1 cellular context compared by ENCODE assay signal in the genomic region with DNA sequence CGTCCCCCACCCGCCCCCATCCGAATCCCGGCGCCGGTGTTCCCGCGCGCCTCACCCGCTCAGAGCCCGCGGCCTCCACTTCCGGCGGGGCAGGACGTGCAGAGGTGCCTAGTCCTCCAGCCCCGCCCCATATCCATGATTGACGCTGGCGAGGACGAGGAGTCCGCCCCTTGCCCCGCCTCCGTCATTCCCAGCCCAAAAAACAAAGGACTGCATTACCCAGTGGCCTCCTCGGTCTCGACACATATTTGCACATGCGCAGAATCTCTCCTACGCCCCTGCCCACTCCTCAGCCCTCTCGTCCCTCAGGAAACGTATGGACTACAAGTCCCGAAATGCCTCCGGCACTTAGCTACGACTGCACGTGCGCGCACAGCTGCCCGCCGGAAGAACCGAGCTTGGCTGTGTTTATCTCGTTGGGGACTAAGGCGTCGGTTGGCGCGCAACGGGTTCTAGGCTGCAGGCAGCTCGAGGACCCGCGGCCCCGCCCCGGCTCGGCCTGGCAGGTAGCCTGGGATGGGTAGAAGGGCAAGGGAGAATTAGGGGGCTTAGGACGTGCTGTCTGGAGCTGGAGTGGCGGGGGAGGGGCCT.
TF ChIP-seq lines count a peak whose summit lies in the region.

Gene KLHDC3 (plus strand): TSS at position 407 of the 591 bp plus-strand sequence. CDS start 2,944 bp downstream, outside the sequence.
Gene MEA1 (minus strand): TSS at position 104 of the 591 bp plus-strand sequence. CDS start 133 bp downstream, outside the sequence.

TF ChIP-seq in GM12878, 131 proteins besides CTCF, POLR2A, EP300 and RAD21 (continued from another document and continues in another):
- TF ChIP-seq, protein P1, sequence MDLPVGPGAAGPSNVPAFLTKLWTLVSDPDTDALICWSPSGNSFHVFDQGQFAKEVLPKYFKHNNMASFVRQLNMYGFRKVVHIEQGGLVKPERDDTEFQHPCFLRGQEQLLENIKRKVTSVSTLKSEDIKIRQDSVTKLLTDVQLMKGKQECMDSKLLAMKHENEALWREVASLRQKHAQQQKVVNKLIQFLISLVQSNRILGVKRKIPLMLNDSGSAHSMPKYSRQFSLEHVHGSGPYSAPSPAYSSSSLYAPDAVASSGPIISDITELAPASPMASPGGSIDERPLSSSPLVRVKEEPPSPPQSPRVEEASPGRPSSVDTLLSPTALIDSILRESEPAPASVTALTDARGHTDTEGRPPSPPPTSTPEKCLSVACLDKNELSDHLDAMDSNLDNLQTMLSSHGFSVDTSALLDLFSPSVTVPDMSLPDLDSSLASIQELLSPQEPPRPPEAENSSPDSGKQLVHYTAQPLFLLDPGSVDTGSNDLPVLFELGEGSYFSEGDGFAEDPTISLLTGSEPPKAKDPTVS (IDR thresholded peaks at IDR 0.05; ENCODE audit: low read depth, low read length), result 0 out of 2 replicates have a peak, but pooled peaks have one; percentile 31
- TF ChIP-seq CREM (IDR thresholded peaks at IDR 0.05; ENCODE audit: low read depth) (peak; percentile 85), CHD2 (IDR thresholded peaks at IDR 0.05; ENCODE audit: borderline replicate concordance, low read depth, low read length) (peak; percentile 68; the same call in 1 of the 2 replicates), HDGF (IDR thresholded peaks at IDR 0.05) (peak; percentile 93), POLR2AphosphoS2 (IDR thresholded peaks at IDR 0.05; ENCODE audit: low read depth, low read length) (peak; percentile 41; the same call in 1 of the 2 replicates), SREBF2 (IDR thresholded peaks at IDR 0.05; ENCODE audit: low read length) (peak; percentile 29; the same call in 1 of the 2 replicates), SIX5 (IDR thresholded peaks at IDR 0.05; ENCODE audit: low read depth, low read length, severe bottlenecking) (peak; percentile 88), EGR1 (IDR thresholded peaks at IDR 0.05; ENCODE audit: borderline replicate concordance in 1 of 2, low read depth in 2 of 2, low read length in 2 of 2) (peak in 1 of 2 experiments; percentile 1; a peak in 1 of 3 replicates), FOXK2 (IDR thresholded peaks at IDR 0.05) (peak; percentile 86), DPF2 (IDR thresholded peaks at IDR 0.05) (peak; percentile 87), STAT1 (conservative IDR thresholded peaks at IDR 0.05) (no peak), BHLHE40 (IDR thresholded peaks at IDR 0.05; ENCODE audit: borderline replicate concordance in 1 of 2, low read depth in 2 of 2, low read length in 1 of 2) (peak; percentile 99), SIN3A (IDR thresholded peaks at IDR 0.05; ENCODE audit: low read depth, low read length) (peak; percentile 89), CHD4 (IDR thresholded peaks at IDR 0.05) (no peak), GABPA (IDR thresholded peaks at IDR 0.05; ENCODE audit: low read depth) (peak; percentile 69; the same call in 1 of the 2 replicates), NRF1 (conservative IDR thresholded peaks at IDR 0.05; ENCODE audit: low read depth, low read length) (peak; percentile 57), CHD1 (IDR thresholded peaks at IDR 0.05; ENCODE audit: low read depth, low read length) (no peak), FOXM1 (IDR thresholded peaks at IDR 0.05; ENCODE audit: low read depth, low read length) (no peak), SRF (IDR thresholded peaks at IDR 0.05; ENCODE audit: low read depth in 2 of 2, low read length in 2 of 2) (peak; percentile 66 to 76), PBX3 (IDR thresholded peaks at IDR 0.05; ENCODE audit: insufficient replicate concordance, low read depth, low read length) (peak; percentile 96), RB1 (IDR thresholded peaks at IDR 0.05; ENCODE audit: borderline replicate concordance) (peak; percentile 75; the same call in 1 of the 2 replicates), TCF12 (IDR thresholded peaks at IDR 0.05; ENCODE audit: low read depth, low read length) (no peak), SREBF1 (IDR thresholded peaks at IDR 0.05; ENCODE audit: low read length) (peak; percentile 58), EZH2 (IDR thresholded peaks at IDR 0.05; ENCODE audit: borderline replicate concordance, control insufficient read depth, low read depth, low read length) (no peak), ATF7 (IDR thresholded peaks at IDR 0.05; ENCODE audit: low read depth) (peak; percentile 50; the same call in 1 of the 2 replicates), YY1 (IDR thresholded peaks at IDR 0.05; ENCODE audit: low read depth, low read length) (0 out of 2 replicates have a peak, but pooled peaks have one; percentile 49), ZNF217 (IDR thresholded peaks at IDR 0.05) (no peak), RAD51 (IDR thresholded peaks at IDR 0.05) (peak; percentile 38; the same call in 1 of the 2 replicates), HCFC1 (IDR thresholded peaks at IDR 0.05; ENCODE audit: low read length) (peak; percentile 95), CBFB (IDR thresholded peaks at IDR 0.05; ENCODE audit: low read depth) (0 out of 2 replicates have a peak, but pooled peaks have one; percentile 9), IKZF1 (conservative IDR thresholded peaks at IDR 0.05) (peak; percentile 96), ZBTB40 (IDR thresholded peaks at IDR 0.05; ENCODE audit: borderline replicate concordance) (peak; percentile 80), SP1 (IDR thresholded peaks at IDR 0.05; ENCODE audit: low read depth, low read length) (peak; percentile 52)
- TF ChIP-seq, protein P2, sequence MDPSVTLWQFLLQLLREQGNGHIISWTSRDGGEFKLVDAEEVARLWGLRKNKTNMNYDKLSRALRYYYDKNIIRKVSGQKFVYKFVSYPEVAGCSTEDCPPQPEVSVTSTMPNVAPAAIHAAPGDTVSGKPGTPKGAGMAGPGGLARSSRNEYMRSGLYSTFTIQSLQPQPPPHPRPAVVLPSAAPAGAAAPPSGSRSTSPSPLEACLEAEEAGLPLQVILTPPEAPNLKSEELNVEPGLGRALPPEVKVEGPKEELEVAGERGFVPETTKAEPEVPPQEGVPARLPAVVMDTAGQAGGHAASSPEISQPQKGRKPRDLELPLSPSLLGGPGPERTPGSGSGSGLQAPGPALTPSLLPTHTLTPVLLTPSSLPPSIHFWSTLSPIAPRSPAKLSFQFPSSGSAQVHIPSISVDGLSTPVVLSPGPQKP (IDR thresholded peaks at IDR 0.05; ENCODE audit: low read depth, low read length), result peak; percentile 82
- TF ChIP-seq, protein P3, sequence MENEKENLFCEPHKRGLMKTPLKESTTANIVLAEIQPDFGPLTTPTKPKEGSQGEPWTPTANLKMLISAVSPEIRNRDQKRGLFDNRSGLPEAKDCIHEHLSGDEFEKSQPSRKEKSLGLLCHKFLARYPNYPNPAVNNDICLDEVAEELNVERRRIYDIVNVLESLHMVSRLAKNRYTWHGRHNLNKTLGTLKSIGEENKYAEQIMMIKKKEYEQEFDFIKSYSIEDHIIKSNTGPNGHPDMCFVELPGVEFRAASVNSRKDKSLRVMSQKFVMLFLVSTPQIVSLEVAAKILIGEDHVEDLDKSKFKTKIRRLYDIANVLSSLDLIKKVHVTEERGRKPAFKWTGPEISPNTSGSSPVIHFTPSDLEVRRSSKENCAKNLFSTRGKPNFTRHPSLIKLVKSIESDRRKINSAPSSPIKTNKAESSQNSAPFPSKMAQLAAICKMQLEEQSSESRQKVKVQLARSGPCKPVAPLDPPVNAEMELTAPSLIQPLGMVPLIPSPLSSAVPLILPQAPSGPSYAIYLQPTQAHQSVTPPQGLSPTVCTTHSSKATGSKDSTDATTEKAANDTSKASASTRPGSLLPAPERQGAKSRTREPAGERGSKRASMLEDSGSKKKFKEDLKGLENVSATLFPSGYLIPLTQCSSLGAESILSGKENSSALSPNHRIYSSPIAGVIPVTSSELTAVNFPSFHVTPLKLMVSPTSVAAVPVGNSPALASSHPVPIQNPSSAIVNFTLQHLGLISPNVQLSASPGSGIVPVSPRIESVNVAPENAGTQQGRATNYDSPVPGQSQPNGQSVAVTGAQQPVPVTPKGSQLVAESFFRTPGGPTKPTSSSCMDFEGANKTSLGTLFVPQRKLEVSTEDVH (IDR thresholded peaks at IDR 0.05; ENCODE audit: low read depth, partially characterized antibody), result peak; percentile 15
- TF ChIP-seq, protein P4, sequence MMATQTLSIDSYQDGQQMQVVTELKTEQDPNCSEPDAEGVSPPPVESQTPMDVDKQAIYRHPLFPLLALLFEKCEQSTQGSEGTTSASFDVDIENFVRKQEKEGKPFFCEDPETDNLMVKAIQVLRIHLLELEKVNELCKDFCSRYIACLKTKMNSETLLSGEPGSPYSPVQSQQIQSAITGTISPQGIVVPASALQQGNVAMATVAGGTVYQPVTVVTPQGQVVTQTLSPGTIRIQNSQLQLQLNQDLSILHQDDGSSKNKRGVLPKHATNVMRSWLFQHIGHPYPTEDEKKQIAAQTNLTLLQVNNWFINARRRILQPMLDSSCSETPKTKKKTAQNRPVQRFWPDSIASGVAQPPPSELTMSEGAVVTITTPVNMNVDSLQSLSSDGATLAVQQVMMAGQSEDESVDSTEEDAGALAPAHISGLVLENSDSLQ (IDR thresholded peaks at IDR 0.05), result peak; percentile 99
- TF ChIP-seq, protein P5, sequence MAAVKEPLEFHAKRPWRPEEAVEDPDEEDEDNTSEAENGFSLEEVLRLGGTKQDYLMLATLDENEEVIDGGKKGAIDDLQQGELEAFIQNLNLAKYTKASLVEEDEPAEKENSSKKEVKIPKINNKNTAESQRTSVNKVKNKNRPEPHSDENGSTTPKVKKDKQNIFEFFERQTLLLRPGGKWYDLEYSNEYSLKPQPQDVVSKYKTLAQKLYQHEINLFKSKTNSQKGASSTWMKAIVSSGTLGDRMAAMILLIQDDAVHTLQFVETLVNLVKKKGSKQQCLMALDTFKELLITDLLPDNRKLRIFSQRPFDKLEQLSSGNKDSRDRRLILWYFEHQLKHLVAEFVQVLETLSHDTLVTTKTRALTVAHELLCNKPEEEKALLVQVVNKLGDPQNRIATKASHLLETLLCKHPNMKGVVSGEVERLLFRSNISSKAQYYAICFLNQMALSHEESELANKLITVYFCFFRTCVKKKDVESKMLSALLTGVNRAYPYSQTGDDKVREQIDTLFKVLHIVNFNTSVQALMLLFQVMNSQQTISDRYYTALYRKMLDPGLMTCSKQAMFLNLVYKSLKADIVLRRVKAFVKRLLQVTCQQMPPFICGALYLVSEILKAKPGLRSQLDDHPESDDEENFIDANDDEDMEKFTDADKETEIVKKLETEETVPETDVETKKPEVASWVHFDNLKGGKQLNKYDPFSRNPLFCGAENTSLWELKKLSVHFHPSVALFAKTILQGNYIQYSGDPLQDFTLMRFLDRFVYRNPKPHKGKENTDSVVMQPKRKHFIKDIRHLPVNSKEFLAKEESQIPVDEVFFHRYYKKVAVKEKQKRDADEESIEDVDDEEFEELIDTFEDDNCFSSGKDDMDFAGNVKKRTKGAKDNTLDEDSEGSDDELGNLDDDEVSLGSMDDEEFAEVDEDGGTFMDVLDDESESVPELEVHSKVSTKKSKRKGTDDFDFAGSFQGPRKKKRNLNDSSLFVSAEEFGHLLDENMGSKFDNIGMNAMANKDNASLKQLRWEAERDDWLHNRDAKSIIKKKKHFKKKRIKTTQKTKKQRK (IDR thresholded peaks at IDR 0.05; ENCODE audit: low read depth, low read length), result no peak
- TF ChIP-seq, protein P6, sequence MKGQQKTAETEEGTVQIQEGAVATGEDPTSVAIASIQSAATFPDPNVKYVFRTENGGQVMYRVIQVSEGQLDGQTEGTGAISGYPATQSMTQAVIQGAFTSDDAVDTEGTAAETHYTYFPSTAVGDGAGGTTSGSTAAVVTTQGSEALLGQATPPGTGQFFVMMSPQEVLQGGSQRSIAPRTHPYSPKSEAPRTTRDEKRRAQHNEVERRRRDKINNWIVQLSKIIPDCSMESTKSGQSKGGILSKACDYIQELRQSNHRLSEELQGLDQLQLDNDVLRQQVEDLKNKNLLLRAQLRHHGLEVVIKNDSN (IDR thresholded peaks at IDR 0.05; ENCODE audit: borderline replicate concordance, extremely low read length, insufficient read depth, low read depth, low read length), result peak; percentile 68
- TF ChIP-seq, protein P7, sequence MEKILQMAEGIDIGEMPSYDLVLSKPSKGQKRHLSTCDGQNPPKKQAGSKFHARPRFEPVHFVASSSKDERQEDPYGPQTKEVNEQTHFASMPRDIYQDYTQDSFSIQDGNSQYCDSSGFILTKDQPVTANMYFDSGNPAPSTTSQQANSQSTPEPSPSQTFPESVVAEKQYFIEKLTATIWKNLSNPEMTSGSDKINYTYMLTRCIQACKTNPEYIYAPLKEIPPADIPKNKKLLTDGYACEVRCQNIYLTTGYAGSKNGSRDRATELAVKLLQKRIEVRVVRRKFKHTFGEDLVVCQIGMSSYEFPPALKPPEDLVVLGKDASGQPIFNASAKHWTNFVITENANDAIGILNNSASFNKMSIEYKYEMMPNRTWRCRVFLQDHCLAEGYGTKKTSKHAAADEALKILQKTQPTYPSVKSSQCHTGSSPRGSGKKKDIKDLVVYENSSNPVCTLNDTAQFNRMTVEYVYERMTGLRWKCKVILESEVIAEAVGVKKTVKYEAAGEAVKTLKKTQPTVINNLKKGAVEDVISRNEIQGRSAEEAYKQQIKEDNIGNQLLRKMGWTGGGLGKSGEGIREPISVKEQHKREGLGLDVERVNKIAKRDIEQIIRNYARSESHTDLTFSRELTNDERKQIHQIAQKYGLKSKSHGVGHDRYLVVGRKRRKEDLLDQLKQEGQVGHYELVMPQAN (conservative IDR thresholded peaks at IDR 0.05), result peak; percentile 88
